ENCODE assay signal across 11 cellular contexts in genomic region chr11:109644158-109644557, GRCh38.
DNase-seq lines count a peak whose midpoint lies in the region; ATAC-seq and TF ChIP-seq lines count a peak whose summit lies in the region.
"Had no signal": no experiment of that assay in that cellular context is flagged by ENCODE, and none has a peak within 500 bp of the region (broad histone marks: within the 10 kb centered on the region; RNA-seq: fewer than 3 reads in every experiment).

No MANE protein-coding gene starts in this region.

- no peaks in the 10 kb centered on the region for H3K9me3 ChIP-seq in heart right ventricle

- no peak overlapping the region for H3K4me3 Mint-ChIP-seq in activated naive CD8-positive, alpha-beta T cell treated with anti-CD3 and anti-CD28 coated beads for 36 hours
- H3K4me3 Mint-ChIP-seq: activated naive CD4-positive, alpha-beta T cell treated with anti-CD3 and anti-CD28 coated beads, Interleukin-2, amount 50 U/mL, for 24 hours had no signal

- H3K4me3 ChIP-seq in heart right ventricle, result no peak overlapping the region

- H3K4me1 Mint-ChIP-seq in activated naive CD8-positive, alpha-beta T cell treated with anti-CD3 and anti-CD28 coated beads for 36 hours, result no peaks in the 10 kb centered on the region
- H3K4me1 Mint-ChIP-seq: activated naive CD4-positive, alpha-beta T cell treated with anti-CD3 and anti-CD28 coated beads, Interleukin-2, amount 50 U/mL, for 24 hours had no signal

- intact Hi-C loops in heart right ventricle (cut with DNase I), result no loop called here

- TF ChIP-seq CTCF in heart right ventricle (IDR thresholded peaks at IDR 0.05) (peak in 1 of 9 donors; percentile 12), foreskin keratinocyte (conservative IDR thresholded peaks at IDR 0.05) (no peak)

- no peaks in the 10 kb centered on the region for H3K9me3 Mint-ChIP-seq in activated naive CD8-positive, alpha-beta T cell treated with anti-CD3 and anti-CD28 coated beads for 36 hours

- no peaks in the 10 kb centered on the region for H3K36me3 ChIP-seq in heart right ventricle

- no peak overlapping the region for H3K27ac Mint-ChIP-seq in activated naive CD8-positive, alpha-beta T cell treated with anti-CD3 and anti-CD28 coated beads for 36 hours
- H3K27ac Mint-ChIP-seq: activated naive CD4-positive, alpha-beta T cell treated with anti-CD3 and anti-CD28 coated beads, Interleukin-2, amount 50 U/mL, for 24 hours had no signal

- no peak overlapping the region for H3K27ac ChIP-seq in heart right ventricle
- no peak overlapping the region for H3K27ac ChIP-seq in foreskin keratinocyte
- H3K27ac ChIP-seq: epithelial cell of prostate had no signal

- ATAC-seq in heart right ventricle, result peak; percentile 38 to 96 (median 90)
- no peak for ATAC-seq in foreskin keratinocyte
- ATAC-seq: activated CD4-positive, CD25-positive, alpha-beta regulatory T cell treated with anti-CD3 and anti-CD28 coated beads, Interleukin-2, amount 50 U/mL, for 24 hours had no signal

- H3K36me3 Mint-ChIP-seq in activated naive CD8-positive, alpha-beta T cell treated with anti-CD3 and anti-CD28 coated beads for 36 hours, result no peaks in the 10 kb centered on the region
- H3K36me3 Mint-ChIP-seq: activated naive CD4-positive, alpha-beta T cell treated with anti-CD3 and anti-CD28 coated beads, Interleukin-2, amount 50 U/mL, for 24 hours had no signal

- in situ Hi-C loops in SK-MEL-5 (cut with HindIII; ENCODE audit: low pct_unique_long_range_greater_than_20kb, low sequenced_read_pairs), result no loop called here

- DNase-seq in Ammon's horn (ENCODE audit: low spot score) (peak; percentile 90), NCI-H1417 treated with DMSO at 0.1 percent for 48 hours (lab: John Stamatoyannopoulos, UW) (peak; percentile 67), SK-MEL-5 (ENCODE audit: low read depth, low spot score) (peak; percentile 52), heart right ventricle (peak; percentile 11 to 67), SKM-1 treated with dmso at 0.1 percent for 144 hours (lab: John Stamatoyannopoulos, UW; ENCODE audit: unreplicated experiment) (no peak), foreskin keratinocyte (no peak), iPS-NIHi7 (ENCODE audit: extremely low spot score) (no peak)
- DNase-seq in activated naive CD8-positive, alpha-beta T cell treated with anti-CD3 and anti-CD28 coated beads for 36 hours, result no peak

- 5 to 7% methylated on average over 2 of the region's 2 CpGs for WGBS in heart right ventricle, 2 donors

- no peaks in the 10 kb centered on the region for H3K27me3 ChIP-seq in heart right ventricle
- no peaks in the 10 kb centered on the region for H3K27me3 ChIP-seq in foreskin keratinocyte

- H3K4me1 ChIP-seq in heart right ventricle, result peaks cover 0 to 13% (median 0%) of the 10 kb centered on the region in 9 donors
- no peaks in the 10 kb centered on the region for H3K4me1 ChIP-seq in foreskin keratinocyte

- peaks cover 3% of the 10 kb centered on the region for H3K27me3 Mint-ChIP-seq in activated naive CD8-positive, alpha-beta T cell treated with anti-CD3 and anti-CD28 coated beads for 36 hours
- H3K27me3 Mint-ChIP-seq: activated naive CD4-positive, alpha-beta T cell treated with anti-CD3 and anti-CD28 coated beads, Interleukin-2, amount 50 U/mL, for 24 hours had no signal

Comparison
In these comparisons a context has a peak if more than half of its experiments do, and no peak if none do; other contexts are left out.
1. DNase-seq: peak in Ammon's horn (single experiment), NCI-H1417 treated with DMSO at 0.1 percent for 48 hours (single experiment), SK-MEL-5 (single experiment) and heart right ventricle (2 of 2); none in SKM-1 treated with dmso at 0.1 percent for 144 hours (single experiment), foreskin keratinocyte (0 of 2), activated naive CD8-positive, alpha-beta T cell treated with anti-CD3 and anti-CD28 coated beads for 36 hours (single experiment) and iPS-NIHi7 (single experiment).